ENCODE assay signal across 8 cellular contexts in genomic region chr15:45457641-45458539, GRCh38.
DNase-seq lines count a peak whose midpoint lies in the region; ATAC-seq and TF ChIP-seq lines count a peak whose summit lies in the region.

No MANE protein-coding gene starts in this region.

- H3K4me3 ChIP-seq in Caco-2 (ENCODE audit: low read depth, low read length) (peak overlapping the region; percentile 27), PC-3 (ENCODE audit: low read length) (peak overlapping the region; percentile 66), fibroblast of mammary gland (ENCODE audit: control insufficient read depth, low read depth, low read length) (peak overlapping the region; percentile 43), stomach (peak overlapping the region; percentile 43 to 49 (median 49))

- ATAC-seq in GM21528 (IDR thresholded peaks at IDR 0.05; ENCODE audit: low FRiP score, unreplicated experiment) = peak; percentile 68
- ATAC-seq in PC-3 = peak; percentile 44
- ATAC-seq in activated T-cell treated with anti-CD3 and anti-CD28 coated beads, Interleukin-2, amount 50 U/mL, for 72 hours (replicated peaks in 1 of 2) = peak; percentile 66 to 69
- ATAC-seq in natural killer cell treated with Interleukin-12 subunit alpha and Interleukin-12 subunit beta and Interleukin-15 and Interleukin-18, amount 100 ng/mL, for 72 hours = peak; percentile 43 to 55

- TF ChIP-seq EP300 in Ishikawa (IDR thresholded peaks at IDR 0.05; ENCODE audit: borderline replicate concordance) (no peak), stomach (IDR thresholded peaks at IDR 0.05) (no peak)

- H3K27ac ChIP-seq in PC-3 (ENCODE audit: low read length) (peak overlapping the region; percentile 92), stomach (peak overlapping the region in 4 of 5 donors; percentile 76 to 88 (median 85))

- TF ChIP-seq CTCF in Caco-2 (IDR thresholded peaks at IDR 0.05; ENCODE audit: insufficient read depth in 1 of 2, low read depth in 1 of 2, low read length in 1 of 2, severe bottlenecking in 1 of 2, unreplicated experiment in 1 of 2) (peak; percentile 66 to 75), PC-3 (conservative IDR thresholded peaks at IDR 0.05; ENCODE audit: low read depth, low read length) (peak; percentile 79), fibroblast of mammary gland (conservative IDR thresholded peaks at IDR 0.05; ENCODE audit: control insufficient read depth, insufficient read depth, low read depth, low read length) (peak; percentile 64), stomach (IDR thresholded peaks at IDR 0.05) (peak in 5 of 7 experiments; percentile 57 to 88 (median 75))

- peak overlapping the region; percentile 87 for H3K4me2 ChIP-seq in PC-3 (ENCODE audit: low read length)

- intact Hi-C loops in Caco-2 (cut with micrococcal nuclease; ENCODE audit: unreplicated experiment) = loop anchor here (1.0 to 2.0 kb wide), 10 partner anchors 19 to 295 kb away; partner anchors contain the start of gene SLC30A4
- intact Hi-C loops in PC-3 (cut with micrococcal nuclease) = loop anchor here (1.0 to 10.0 kb wide), 6 partner anchors 28 to 293 kb away; no protein-coding TSS in a partner anchor
- intact Hi-C loops in stomach (cut with DNase I; ENCODE audit: low total_unique reads) = no loop called here

- POLR2A ChIA-PET in Caco-2 (lab: Charles Lee) = no interaction called here
- POLR2A ChIA-PET in PC-3 (lab: Charles Lee; ENCODE audit: unreplicated experiment) = no interaction called here

- H3K4me1 Mint-ChIP-seq in Caco-2 (ENCODE audit: low read depth, unreplicated experiment) = peaks cover 10% of the 10 kb centered on the region
- H3K4me1 Mint-ChIP-seq in activated T-cell treated with anti-CD3 and anti-CD28 coated beads, Interleukin-2, amount 50 U/mL, for 72 hours (ENCODE audit: low read depth) = peaks cover 47% of the 10 kb centered on the region
- peaks cover 48 to 49% of the 10 kb centered on the region in 2 donors for H3K4me1 Mint-ChIP-seq in natural killer cell treated with Interleukin-12 subunit alpha and Interleukin-12 subunit beta and Interleukin-15 and Interleukin-18, amount 100 ng/mL, for 72 hours (ENCODE audit: low read depth in 2 of 2)

- 1 to 2% (median 1%) methylated on average over 17 of the region's 17 CpGs for WGBS in stomach, 5 donors

- H3K36me3 ChIP-seq in Caco-2 (ENCODE audit: control insufficient read depth, insufficient read depth, low read length) (no peaks in the 10 kb centered on the region), PC-3 (ENCODE audit: low read depth, low read length) (no peaks in the 10 kb centered on the region; the same call in 1 of the 2 replicates), stomach (peaks cover 0 to 8% (median 2%) of the 10 kb centered on the region in 4 donors)

- peak overlapping the region; percentile 76 for H3K9ac ChIP-seq in PC-3 (ENCODE audit: low read length)

- TF ChIP-seq POLR2A in stomach (IDR thresholded peaks at IDR 0.05) = no peak

- no peaks in the 10 kb centered on the region for H3K9me3 Mint-ChIP-seq in Caco-2 (ENCODE audit: unreplicated experiment)
- H3K9me3 Mint-ChIP-seq in activated T-cell treated with anti-CD3 and anti-CD28 coated beads, Interleukin-2, amount 50 U/mL, for 72 hours = peaks cover 0 to 1% of the 10 kb centered on the region in 2 donors
- no peaks in the 10 kb centered on the region for H3K9me3 Mint-ChIP-seq in natural killer cell treated with Interleukin-12 subunit alpha and Interleukin-12 subunit beta and Interleukin-15 and Interleukin-18, amount 100 ng/mL, for 72 hours

- H3K36me3 Mint-ChIP-seq in Caco-2 (ENCODE audit: insufficient read depth, unreplicated experiment) = peaks cover 10% of the 10 kb centered on the region
- no peaks in the 10 kb centered on the region for H3K36me3 Mint-ChIP-seq in activated T-cell treated with anti-CD3 and anti-CD28 coated beads, Interleukin-2, amount 50 U/mL, for 72 hours (ENCODE audit: insufficient read depth in 2 of 2)
- H3K36me3 Mint-ChIP-seq in natural killer cell treated with Interleukin-12 subunit alpha and Interleukin-12 subunit beta and Interleukin-15 and Interleukin-18, amount 100 ng/mL, for 72 hours = no peaks in the 10 kb centered on the region

- no peaks in the 10 kb centered on the region for H3K27me3 Mint-ChIP-seq in Caco-2 (ENCODE audit: insufficient read depth, unreplicated experiment)
- H3K27me3 Mint-ChIP-seq in activated T-cell treated with anti-CD3 and anti-CD28 coated beads, Interleukin-2, amount 50 U/mL, for 72 hours (ENCODE audit: low read depth) = no peaks in the 10 kb centered on the region
- H3K27me3 Mint-ChIP-seq in natural killer cell treated with Interleukin-12 subunit alpha and Interleukin-12 subunit beta and Interleukin-15 and Interleukin-18, amount 100 ng/mL, for 72 hours = no peaks in the 10 kb centered on the region

- H3K27me3 ChIP-seq in Caco-2 (replicated peaks; ENCODE audit: control insufficient read depth, insufficient read depth, low read length) (no peaks in the 10 kb centered on the region), PC-3 (ENCODE audit: low read length) (no peaks in the 10 kb centered on the region), stomach (no peaks in the 10 kb centered on the region)

- DNase-seq in Caco-2 (peak; percentile 62 to 82), PC-3 (peak; percentile 98), fibroblast of mammary gland (ENCODE audit: low read depth) (peak; percentile 79), stomach (peak; percentile 75)
- peak; percentile 78 to 88 for DNase-seq in activated T-cell treated with anti-CD3 and anti-CD28 coated beads, Interleukin-2, amount 50 U/mL, for 72 hours
- DNase-seq in natural killer cell treated with Interleukin-12 subunit alpha and Interleukin-12 subunit beta and Interleukin-15 and Interleukin-18, amount 100 ng/mL, for 72 hours (ENCODE audit: low spot score) = peak; percentile 86

- H3K9me2 ChIP-seq in PC-3 (replicated peaks; ENCODE audit: low read length) = no peaks in the 10 kb centered on the region

- no peaks in the 10 kb centered on the region for H4K20me1 ChIP-seq in PC-3 (ENCODE audit: low read length)

- H3K4me1 ChIP-seq in Caco-2 = peaks cover 15% of the 10 kb centered on the region
- H3K4me1 ChIP-seq in PC-3 (ENCODE audit: insufficient read depth, low read length) = peaks cover 48% of the 10 kb centered on the region
- peaks cover 13 to 54% (median 34%) of the 10 kb centered on the region in 4 donors for H3K4me1 ChIP-seq in stomach

- H2AFZ ChIP-seq in PC-3 (ENCODE audit: low read length) = peak overlapping the region; percentile 40

- H3K9me3 ChIP-seq in Caco-2 = no peaks in the 10 kb centered on the region
- H3K9me3 ChIP-seq in PC-3 (ENCODE audit: low read length) = no peaks in the 10 kb centered on the region
- H3K9me3 ChIP-seq in stomach = no peaks in the 10 kb centered on the region

- no peaks in the 10 kb centered on the region for H3K79me2 ChIP-seq in PC-3 (ENCODE audit: low read length)

- peak; percentile 92 for TF ChIP-seq RAD21 in Ishikawa (IDR thresholded peaks at IDR 0.05; ENCODE audit: low read depth)

- H3F3A ChIP-seq in PC-3 (ENCODE audit: low read length, unreplicated experiment) = no peaks in the 10 kb centered on the region

- BruUV-seq in Caco-2 (replicated peaks; lab: Mats Ljungman, UMichigan) = no TSS peak
- no TSS peak for BruUV-seq in PC-3 (replicated peaks; lab: Mats Ljungman, UMichigan)

- H3K4me3 Mint-ChIP-seq in Caco-2 (ENCODE audit: unreplicated experiment) = peak overlapping the region; percentile 65
- H3K4me3 Mint-ChIP-seq in activated T-cell treated with anti-CD3 and anti-CD28 coated beads, Interleukin-2, amount 50 U/mL, for 72 hours = peak overlapping the region; percentile 85 to 100
- peak overlapping the region; percentile 89 for H3K4me3 Mint-ChIP-seq in natural killer cell treated with Interleukin-12 subunit alpha and Interleukin-12 subunit beta and Interleukin-15 and Interleukin-18, amount 100 ng/mL, for 72 hours

- peak overlapping the region; percentile 69 for H3K27ac Mint-ChIP-seq in Caco-2 (ENCODE audit: unreplicated experiment)
- H3K27ac Mint-ChIP-seq in activated T-cell treated with anti-CD3 and anti-CD28 coated beads, Interleukin-2, amount 50 U/mL, for 72 hours = peak overlapping the region; percentile 98
- H3K27ac Mint-ChIP-seq in natural killer cell treated with Interleukin-12 subunit alpha and Interleukin-12 subunit beta and Interleukin-15 and Interleukin-18, amount 100 ng/mL, for 72 hours = peak overlapping the region; percentile 91 to 96

- CTCF ChIA-PET in Caco-2 (lab: Charles Lee) = interaction anchor here (0.6 to 1.7 kb wide), 6 partner anchors 20 to 295 kb away, joined by 3 to 6 read pairs (median 4); no protein-coding TSS in a partner anchor
- CTCF ChIA-PET in PC-3 (lab: Charles Lee) = interaction anchor here (0.6 to 1.3 kb wide), 7 partner anchors 16 to 240 kb away, joined by 3 to 6 read pairs (median 4); a partner anchor contains a TSS

TF ChIP-seq in Ishikawa, 13 proteins besides CTCF, POLR2A, EP300 and RAD21:
- peak; percentile 40; the same call in 1 of the 2 replicates for TF ChIP-seq TEAD4 (IDR thresholded peaks at IDR 0.05)
- no peak for TF ChIP-seq YY1 (IDR thresholded peaks at IDR 0.05; ENCODE audit: low read depth)

Comparison
In these comparisons a context has a peak if more than half of its experiments do, and no peak if none do; other contexts are left out.
1. Peak in every context shown above with its lines: DNase-seq, ATAC-seq, H3K4me3 ChIP-seq and H3K27ac ChIP-seq.